1 cellular context compared by ENCODE assay signal in the genomic region with DNA sequence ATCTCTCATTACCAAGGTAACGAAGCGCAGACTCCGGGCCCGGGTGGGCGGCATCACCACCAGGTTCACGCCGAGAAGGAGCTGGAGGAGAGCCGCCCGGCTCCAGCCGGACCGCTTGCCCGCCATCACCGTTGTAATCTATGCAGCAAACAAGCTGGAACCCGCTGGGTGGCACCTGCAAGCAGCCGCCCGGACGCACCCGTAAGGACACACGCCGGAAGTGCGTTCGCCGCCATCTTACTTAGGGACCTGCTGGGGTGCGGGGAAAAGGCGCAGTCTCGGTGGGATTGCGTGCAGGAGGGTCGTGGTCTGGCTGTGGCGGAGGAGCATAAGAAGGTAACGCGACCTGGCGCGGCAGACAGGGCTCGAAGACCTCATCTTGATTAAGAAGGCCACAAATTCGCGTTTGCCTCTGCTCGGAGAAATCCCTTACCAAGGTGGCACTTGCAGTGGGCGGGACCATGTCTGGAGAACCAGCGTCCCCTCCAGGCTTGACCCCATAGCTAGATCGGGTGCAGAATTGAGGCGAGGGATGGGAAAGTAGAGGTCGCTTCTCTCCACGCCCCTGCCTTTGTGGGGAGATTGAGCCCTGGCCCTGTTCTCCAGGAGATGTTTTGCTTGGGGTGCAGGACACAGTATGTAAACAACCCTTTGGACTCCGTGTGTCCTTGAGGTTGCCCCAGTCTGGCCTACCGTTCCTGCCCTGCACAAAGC.
TF ChIP-seq lines count a peak whose summit lies in the region.

A gene with protein sequence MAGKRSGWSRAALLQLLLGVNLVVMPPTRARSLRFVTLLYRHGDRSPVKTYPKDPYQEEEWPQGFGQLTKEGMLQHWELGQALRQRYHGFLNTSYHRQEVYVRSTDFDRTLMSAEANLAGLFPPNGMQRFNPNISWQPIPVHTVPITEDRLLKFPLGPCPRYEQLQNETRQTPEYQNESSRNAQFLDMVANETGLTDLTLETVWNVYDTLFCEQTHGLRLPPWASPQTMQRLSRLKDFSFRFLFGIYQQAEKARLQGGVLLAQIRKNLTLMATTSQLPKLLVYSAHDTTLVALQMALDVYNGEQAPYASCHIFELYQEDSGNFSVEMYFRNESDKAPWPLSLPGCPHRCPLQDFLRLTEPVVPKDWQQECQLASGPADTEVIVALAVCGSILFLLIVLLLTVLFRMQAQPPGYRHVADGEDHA (minus strand): TSS at position 151 of the 714 bp plus-strand sequence. CDS start 25 bp downstream, at position 126.

TF ChIP-seq in HepG2, 621 proteins besides CTCF, POLR2A, EP300 and RAD21 (continued from another document and continues in another):
- TF ChIP-seq RNF2 (conservative IDR thresholded peaks at IDR 0.05; ENCODE audit: low read depth) (peak; percentile 66; the same call in 1 of the 2 replicates), HMG20A (CRISPR knock-in tag; IDR thresholded peaks at IDR 0.05; ENCODE audit: borderline replicate concordance) (no peak), HHEX (CRISPR knock-in tag; IDR thresholded peaks at IDR 0.05) (no peak), NRL (CRISPR knock-in tag; IDR thresholded peaks at IDR 0.05; ENCODE audit: borderline replicate concordance) (peak; percentile 98), ZNF431 (CRISPR knock-in tag; IDR thresholded peaks at IDR 0.05; ENCODE audit: borderline replicate concordance, low read depth) (peak; percentile 89; the same call in 1 of the 2 replicates), ZFP82 (CRISPR knock-in tag; IDR thresholded peaks at IDR 0.05; ENCODE audit: borderline replicate concordance) (peak; percentile 75; the same call in 1 of the 2 replicates), ZNF430 (CRISPR knock-in tag; IDR thresholded peaks at IDR 0.05) (peak; percentile 42; the same call in 1 of the 2 replicates), MYNN (CRISPR knock-in tag; IDR thresholded peaks at IDR 0.05; ENCODE audit: low read depth) (peak; percentile 84; the same call in 1 of the 2 replicates), ZNF326 (CRISPR knock-in tag; IDR thresholded peaks at IDR 0.05; ENCODE audit: borderline replicate concordance) (no peak), ZNF296 (CRISPR knock-in tag; conservative IDR thresholded peaks at IDR 0.05) (no peak), ZNF749 (CRISPR knock-in tag; IDR thresholded peaks at IDR 0.05; ENCODE audit: borderline replicate concordance) (peak; percentile 91), ZSCAN30 (CRISPR knock-in tag; IDR thresholded peaks at IDR 0.05) (peak; percentile 98; the same call in 1 of the 2 replicates), TAF1 (CRISPR knock-in tag; IDR thresholded peaks at IDR 0.05) (peak; percentile 98), ATAD3A (CRISPR knock-in tag; IDR thresholded peaks at IDR 0.05) (no peak), JUN (CRISPR knock-in tag; IDR thresholded peaks at IDR 0.05) (peak; percentile 75; the same call in 1 of the 2 replicates), KDM5B (CRISPR knock-in tag; IDR thresholded peaks at IDR 0.05; ENCODE audit: borderline replicate concordance) (peak; percentile 94), ZNF468 (CRISPR knock-in tag; IDR thresholded peaks at IDR 0.05) (peak; percentile 72; the same call in 1 of the 2 replicates), ZNF569 (CRISPR knock-in tag; IDR thresholded peaks at IDR 0.05; ENCODE audit: borderline replicate concordance) (0 out of 2 replicates have a peak, but pooled peaks have one; percentile 74), TMF1 (CRISPR knock-in tag; IDR thresholded peaks at IDR 0.05; ENCODE audit: low read depth) (peak; percentile 88; the same call in 1 of the 2 replicates), FOXK2 (IDR thresholded peaks at IDR 0.05) (0 out of 2 replicates have a peak, but pooled peaks have one; percentile 15), SMAD9 (CRISPR knock-in tag; IDR thresholded peaks at IDR 0.05) (0 out of 2 replicates have a peak, but pooled peaks have one; percentile 68), ADNP (CRISPR knock-in tag; IDR thresholded peaks at IDR 0.05) (no peak), ZNF660 (CRISPR knock-in tag; IDR thresholded peaks at IDR 0.05; ENCODE audit: borderline replicate concordance, low read depth) (no peak), ZNF644 (CRISPR knock-in tag; IDR thresholded peaks at IDR 0.05; ENCODE audit: low read depth) (peak; percentile 90), SMARCE1 (IDR thresholded peaks at IDR 0.05; ENCODE audit: borderline replicate concordance) (no peak), ZNF124 (CRISPR knock-in tag; IDR thresholded peaks at IDR 0.05) (peak; percentile 79; the same call in 1 of the 2 replicates), TBX3 (IDR thresholded peaks at IDR 0.05; ENCODE audit: borderline replicate concordance) (peak; percentile 9; the same call in 1 of the 2 replicates), MED1 (CRISPR knock-in tag; IDR thresholded peaks at IDR 0.05) (peak; percentile 88)
- TF ChIP-seq, protein P1, sequence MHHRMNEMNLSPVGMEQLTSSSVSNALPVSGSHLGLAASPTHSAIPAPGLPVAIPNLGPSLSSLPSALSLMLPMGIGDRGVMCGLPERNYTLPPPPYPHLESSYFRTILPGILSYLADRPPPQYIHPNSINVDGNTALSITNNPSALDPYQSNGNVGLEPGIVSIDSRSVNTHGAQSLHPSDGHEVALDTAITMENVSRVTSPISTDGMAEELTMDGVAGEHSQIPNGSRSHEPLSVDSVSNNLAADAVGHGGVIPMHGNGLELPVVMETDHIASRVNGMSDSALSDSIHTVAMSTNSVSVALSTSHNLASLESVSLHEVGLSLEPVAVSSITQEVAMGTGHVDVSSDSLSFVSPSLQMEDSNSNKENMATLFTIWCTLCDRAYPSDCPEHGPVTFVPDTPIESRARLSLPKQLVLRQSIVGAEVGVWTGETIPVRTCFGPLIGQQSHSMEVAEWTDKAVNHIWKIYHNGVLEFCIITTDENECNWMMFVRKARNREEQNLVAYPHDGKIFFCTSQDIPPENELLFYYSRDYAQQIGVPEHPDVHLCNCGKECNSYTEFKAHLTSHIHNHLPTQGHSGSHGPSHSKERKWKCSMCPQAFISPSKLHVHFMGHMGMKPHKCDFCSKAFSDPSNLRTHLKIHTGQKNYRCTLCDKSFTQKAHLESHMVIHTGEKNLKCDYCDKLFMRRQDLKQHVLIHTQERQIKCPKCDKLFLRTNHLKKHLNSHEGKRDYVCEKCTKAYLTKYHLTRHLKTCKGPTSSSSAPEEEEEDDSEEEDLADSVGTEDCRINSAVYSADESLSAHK (CRISPR knock-in tag; IDR thresholded peaks at IDR 0.05; ENCODE audit: borderline replicate concordance) = no peak
- TF ChIP-seq, protein P2, sequence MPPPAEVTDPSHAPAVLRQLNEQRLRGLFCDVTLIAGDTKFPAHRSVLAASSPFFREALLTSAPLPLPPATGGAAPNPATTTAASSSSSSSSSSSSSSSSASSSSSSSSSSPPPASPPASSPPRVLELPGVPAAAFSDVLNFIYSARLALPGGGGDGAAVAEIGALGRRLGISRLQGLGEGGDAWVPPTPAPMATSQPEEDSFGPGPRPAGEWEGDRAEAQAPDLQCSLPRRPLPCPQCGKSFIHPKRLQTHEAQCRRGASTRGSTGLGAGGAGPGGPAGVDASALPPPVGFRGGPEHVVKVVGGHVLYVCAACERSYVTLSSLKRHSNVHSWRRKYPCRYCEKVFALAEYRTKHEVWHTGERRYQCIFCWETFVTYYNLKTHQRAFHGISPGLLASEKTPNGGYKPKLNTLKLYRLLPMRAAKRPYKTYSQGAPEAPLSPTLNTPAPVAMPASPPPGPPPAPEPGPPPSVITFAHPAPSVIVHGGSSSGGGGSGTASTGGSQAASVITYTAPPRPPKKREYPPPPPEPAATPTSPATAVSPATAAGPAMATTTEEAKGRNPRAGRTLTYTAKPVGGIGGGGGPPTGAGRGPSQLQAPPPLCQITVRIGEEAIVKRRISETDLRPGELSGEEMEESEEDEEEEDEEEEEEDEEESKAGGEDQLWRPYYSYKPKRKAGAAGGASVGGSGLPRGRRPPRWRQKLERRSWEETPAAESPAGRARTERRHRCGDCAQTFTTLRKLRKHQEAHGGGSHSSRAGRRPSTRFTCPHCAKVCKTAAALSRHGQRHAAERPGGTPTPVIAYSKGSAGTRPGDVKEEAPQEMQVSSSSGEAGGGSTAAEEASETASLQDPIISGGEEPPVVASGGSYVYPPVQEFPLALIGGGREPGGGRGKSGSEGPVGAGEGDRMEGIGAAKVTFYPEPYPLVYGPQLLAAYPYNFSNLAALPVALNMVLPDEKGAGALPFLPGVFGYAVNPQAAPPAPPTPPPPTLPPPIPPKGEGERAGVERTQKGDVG (CRISPR knock-in tag; IDR thresholded peaks at IDR 0.05; ENCODE audit: borderline replicate concordance) = peak; percentile 87
- TF ChIP-seq, protein P3, sequence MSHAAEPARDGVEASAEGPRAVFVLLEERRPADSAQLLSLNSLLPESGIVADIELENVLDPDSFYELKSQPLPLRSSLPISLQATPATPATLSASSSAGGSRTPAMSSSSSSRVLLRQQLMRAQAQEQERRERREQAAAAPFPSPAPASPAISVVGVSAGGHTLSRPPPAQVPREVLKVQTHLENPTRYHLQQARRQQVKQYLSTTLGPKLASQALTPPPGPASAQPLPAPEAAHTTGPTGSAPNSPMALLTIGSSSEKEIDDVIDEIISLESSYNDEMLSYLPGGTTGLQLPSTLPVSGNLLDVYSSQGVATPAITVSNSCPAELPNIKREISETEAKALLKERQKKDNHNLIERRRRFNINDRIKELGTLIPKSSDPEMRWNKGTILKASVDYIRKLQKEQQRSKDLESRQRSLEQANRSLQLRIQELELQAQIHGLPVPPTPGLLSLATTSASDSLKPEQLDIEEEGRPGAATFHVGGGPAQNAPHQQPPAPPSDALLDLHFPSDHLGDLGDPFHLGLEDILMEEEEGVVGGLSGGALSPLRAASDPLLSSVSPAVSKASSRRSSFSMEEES (CRISPR knock-in tag; IDR thresholded peaks at IDR 0.05) = peak; percentile 66; the same call in 1 of the 2 replicates
- TF ChIP-seq, protein P4, sequence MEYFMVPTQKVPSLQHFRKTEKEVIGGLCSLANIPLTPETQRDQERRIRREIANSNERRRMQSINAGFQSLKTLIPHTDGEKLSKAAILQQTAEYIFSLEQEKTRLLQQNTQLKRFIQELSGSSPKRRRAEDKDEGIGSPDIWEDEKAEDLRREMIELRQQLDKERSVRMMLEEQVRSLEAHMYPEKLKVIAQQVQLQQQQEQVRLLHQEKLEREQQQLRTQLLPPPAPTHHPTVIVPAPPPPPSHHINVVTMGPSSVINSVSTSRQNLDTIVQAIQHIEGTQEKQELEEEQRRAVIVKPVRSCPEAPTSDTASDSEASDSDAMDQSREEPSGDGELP (IDR thresholded peaks at IDR 0.05; ENCODE audit: borderline replicate concordance, low read depth) = peak; percentile 72; the same call in 1 of the 2 replicates
- TF ChIP-seq, protein P5, sequence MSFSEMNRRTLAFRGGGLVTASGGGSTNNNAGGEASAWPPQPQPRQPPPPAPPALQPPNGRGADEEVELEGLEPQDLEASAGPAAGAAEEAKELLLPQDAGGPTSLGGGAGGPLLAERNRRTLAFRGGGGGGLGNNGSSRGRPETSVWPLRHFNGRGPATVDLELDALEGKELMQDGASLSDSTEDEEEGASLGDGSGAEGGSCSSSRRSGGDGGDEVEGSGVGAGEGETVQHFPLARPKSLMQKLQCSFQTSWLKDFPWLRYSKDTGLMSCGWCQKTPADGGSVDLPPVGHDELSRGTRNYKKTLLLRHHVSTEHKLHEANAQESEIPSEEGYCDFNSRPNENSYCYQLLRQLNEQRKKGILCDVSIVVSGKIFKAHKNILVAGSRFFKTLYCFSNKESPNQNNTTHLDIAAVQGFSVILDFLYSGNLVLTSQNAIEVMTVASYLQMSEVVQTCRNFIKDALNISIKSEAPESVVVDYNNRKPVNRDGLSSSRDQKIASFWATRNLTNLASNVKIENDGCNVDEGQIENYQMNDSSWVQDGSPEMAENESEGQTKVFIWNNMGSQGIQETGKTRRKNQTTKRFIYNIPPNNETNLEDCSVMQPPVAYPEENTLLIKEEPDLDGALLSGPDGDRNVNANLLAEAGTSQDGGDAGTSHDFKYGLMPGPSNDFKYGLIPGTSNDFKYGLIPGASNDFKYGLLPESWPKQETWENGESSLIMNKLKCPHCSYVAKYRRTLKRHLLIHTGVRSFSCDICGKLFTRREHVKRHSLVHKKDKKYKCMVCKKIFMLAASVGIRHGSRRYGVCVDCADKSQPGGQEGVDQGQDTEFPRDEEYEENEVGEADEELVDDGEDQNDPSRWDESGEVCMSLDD (CRISPR knock-in tag; IDR thresholded peaks at IDR 0.05; ENCODE audit: borderline replicate concordance) = peak; percentile 90
- TF ChIP-seq, protein P6, sequence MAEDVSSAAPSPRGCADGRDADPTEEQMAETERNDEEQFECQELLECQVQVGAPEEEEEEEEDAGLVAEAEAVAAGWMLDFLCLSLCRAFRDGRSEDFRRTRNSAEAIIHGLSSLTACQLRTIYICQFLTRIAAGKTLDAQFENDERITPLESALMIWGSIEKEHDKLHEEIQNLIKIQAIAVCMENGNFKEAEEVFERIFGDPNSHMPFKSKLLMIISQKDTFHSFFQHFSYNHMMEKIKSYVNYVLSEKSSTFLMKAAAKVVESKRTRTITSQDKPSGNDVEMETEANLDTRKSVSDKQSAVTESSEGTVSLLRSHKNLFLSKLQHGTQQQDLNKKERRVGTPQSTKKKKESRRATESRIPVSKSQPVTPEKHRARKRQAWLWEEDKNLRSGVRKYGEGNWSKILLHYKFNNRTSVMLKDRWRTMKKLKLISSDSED (CRISPR knock-in tag; IDR thresholded peaks at IDR 0.05) = peak; percentile 44; the same call in 1 of the 2 replicates
- TF ChIP-seq, protein P7, sequence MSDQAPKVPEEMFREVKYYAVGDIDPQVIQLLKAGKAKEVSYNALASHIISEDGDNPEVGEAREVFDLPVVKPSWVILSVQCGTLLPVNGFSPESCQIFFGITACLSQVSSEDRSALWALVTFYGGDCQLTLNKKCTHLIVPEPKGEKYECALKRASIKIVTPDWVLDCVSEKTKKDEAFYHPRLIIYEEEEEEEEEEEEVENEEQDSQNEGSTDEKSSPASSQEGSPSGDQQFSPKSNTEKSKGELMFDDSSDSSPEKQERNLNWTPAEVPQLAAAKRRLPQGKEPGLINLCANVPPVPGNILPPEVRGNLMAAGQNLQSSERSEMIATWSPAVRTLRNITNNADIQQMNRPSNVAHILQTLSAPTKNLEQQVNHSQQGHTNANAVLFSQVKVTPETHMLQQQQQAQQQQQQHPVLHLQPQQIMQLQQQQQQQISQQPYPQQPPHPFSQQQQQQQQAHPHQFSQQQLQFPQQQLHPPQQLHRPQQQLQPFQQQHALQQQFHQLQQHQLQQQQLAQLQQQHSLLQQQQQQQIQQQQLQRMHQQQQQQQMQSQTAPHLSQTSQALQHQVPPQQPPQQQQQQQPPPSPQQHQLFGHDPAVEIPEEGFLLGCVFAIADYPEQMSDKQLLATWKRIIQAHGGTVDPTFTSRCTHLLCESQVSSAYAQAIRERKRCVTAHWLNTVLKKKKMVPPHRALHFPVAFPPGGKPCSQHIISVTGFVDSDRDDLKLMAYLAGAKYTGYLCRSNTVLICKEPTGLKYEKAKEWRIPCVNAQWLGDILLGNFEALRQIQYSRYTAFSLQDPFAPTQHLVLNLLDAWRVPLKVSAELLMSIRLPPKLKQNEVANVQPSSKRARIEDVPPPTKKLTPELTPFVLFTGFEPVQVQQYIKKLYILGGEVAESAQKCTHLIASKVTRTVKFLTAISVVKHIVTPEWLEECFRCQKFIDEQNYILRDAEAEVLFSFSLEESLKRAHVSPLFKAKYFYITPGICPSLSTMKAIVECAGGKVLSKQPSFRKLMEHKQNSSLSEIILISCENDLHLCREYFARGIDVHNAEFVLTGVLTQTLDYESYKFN (CRISPR knock-in tag; conservative IDR thresholded peaks at IDR 0.05) = peak; percentile 78; the same call in 1 of the 2 replicates
- TF ChIP-seq, protein P8, sequence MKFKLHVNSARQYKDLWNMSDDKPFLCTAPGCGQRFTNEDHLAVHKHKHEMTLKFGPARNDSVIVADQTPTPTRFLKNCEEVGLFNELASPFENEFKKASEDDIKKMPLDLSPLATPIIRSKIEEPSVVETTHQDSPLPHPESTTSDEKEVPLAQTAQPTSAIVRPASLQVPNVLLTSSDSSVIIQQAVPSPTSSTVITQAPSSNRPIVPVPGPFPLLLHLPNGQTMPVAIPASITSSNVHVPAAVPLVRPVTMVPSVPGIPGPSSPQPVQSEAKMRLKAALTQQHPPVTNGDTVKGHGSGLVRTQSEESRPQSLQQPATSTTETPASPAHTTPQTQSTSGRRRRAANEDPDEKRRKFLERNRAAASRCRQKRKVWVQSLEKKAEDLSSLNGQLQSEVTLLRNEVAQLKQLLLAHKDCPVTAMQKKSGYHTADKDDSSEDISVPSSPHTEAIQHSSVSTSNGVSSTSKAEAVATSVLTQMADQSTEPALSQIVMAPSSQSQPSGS (CRISPR knock-in tag; IDR thresholded peaks at IDR 0.05) = peak; percentile 91
